23 cellular contexts compared by ENCODE assay signal in genomic region chr4:4872148-4872903, GRCh38. TPM values are rescaled to one million over a fixed set of nuclear protein-coding genes. Genes with fewer than 3 reads are reported as not detected.
DNase-seq lines count a peak whose midpoint lies in the region; ATAC-seq lines count a peak whose summit lies in the region.
"Had no signal": no experiment of that assay in that cellular context is flagged by ENCODE, and none has a peak within 500 bp of the region (broad histone marks: within the 10 kb centered on the region; RNA-seq: fewer than 3 reads in every experiment).

No MANE protein-coding gene starts in this region.

- peaks cover 76% of the 10 kb centered on the region for H3K27me3 Mint-ChIP-seq in activated naive CD8-positive, alpha-beta T cell treated with anti-CD3 and anti-CD28 coated beads, Interleukin-2, amount 10 ng/mL, durations not matched to agents 7 days and 5 days
- peaks cover 42% of the 10 kb centered on the region for H3K27me3 Mint-ChIP-seq in activated naive CD8-positive, alpha-beta T cell treated with anti-CD3 and anti-CD28 coated beads for 36 hours

- H3K9me3 Mint-ChIP-seq in activated naive CD8-positive, alpha-beta T cell treated with anti-CD3 and anti-CD28 coated beads, Interleukin-2, amount 10 ng/mL, durations not matched to agents 7 days and 5 days, result no peaks in the 10 kb centered on the region
- H3K9me3 Mint-ChIP-seq in activated naive CD8-positive, alpha-beta T cell treated with anti-CD3 and anti-CD28 coated beads for 36 hours, result no peaks in the 10 kb centered on the region
- H3K9me3 Mint-ChIP-seq: activated CD4-positive, alpha-beta memory T cell treated with anti-CD3 and anti-CD28 coated beads, Interleukin-2, amount 10 ng/mL, durations not matched to agents 7 days and 5 days; natural killer cell had no signal

- H3K36me3 Mint-ChIP-seq in activated naive CD8-positive, alpha-beta T cell treated with anti-CD3 and anti-CD28 coated beads, Interleukin-2, amount 10 ng/mL, durations not matched to agents 7 days and 5 days, result no peaks in the 10 kb centered on the region
- no peaks in the 10 kb centered on the region for H3K36me3 Mint-ChIP-seq in activated naive CD8-positive, alpha-beta T cell treated with anti-CD3 and anti-CD28 coated beads for 36 hours
- H3K36me3 Mint-ChIP-seq: memory B cell, natural killer cell had no signal

- H3K27ac Mint-ChIP-seq in activated naive CD8-positive, alpha-beta T cell treated with anti-CD3 and anti-CD28 coated beads, Interleukin-2, amount 10 ng/mL, durations not matched to agents 7 days and 5 days, result peak overlapping the region; percentile 35
- no peak overlapping the region for H3K27ac Mint-ChIP-seq in activated naive CD8-positive, alpha-beta T cell treated with anti-CD3 and anti-CD28 coated beads for 36 hours
- H3K27ac Mint-ChIP-seq: activated B cell treated with CpG ODN at 0.5 μM for 24 hours; activated CD4-positive, alpha-beta memory T cell treated with anti-CD3 and anti-CD28 coated beads, Interleukin-2, amount 10 ng/mL, durations not matched to agents 7 days and 5 days; memory B cell; natural killer cell had no signal

- POLR2A ChIA-PET in activated naive CD8-positive, alpha-beta T cell treated with anti-CD3 and anti-CD28 coated beads, Interleukin-2, amount 10 ng/mL, durations not matched to agents 7 days and 5 days (lab: Charles Lee), result no interaction called here

- intact Hi-C loops in head of caudate nucleus (cut with DNase I), result no loop called here

- no peak for ATAC-seq in activated naive CD8-positive, alpha-beta T cell treated with anti-CD3 and anti-CD28 coated beads, Interleukin-2, amount 10 ng/mL, durations not matched to agents 7 days and 5 days (ENCODE audit: low read depth)
- ATAC-seq in GM19467 (IDR thresholded peaks at IDR 0.05; ENCODE audit: unreplicated experiment), result no peak
- ATAC-seq: Right ventricle myocardium inferior had no signal

- H3K4me3 Mint-ChIP-seq in activated naive CD8-positive, alpha-beta T cell treated with anti-CD3 and anti-CD28 coated beads, Interleukin-2, amount 10 ng/mL, durations not matched to agents 7 days and 5 days, result no peak overlapping the region
- no peak overlapping the region for H3K4me3 Mint-ChIP-seq in activated naive CD8-positive, alpha-beta T cell treated with anti-CD3 and anti-CD28 coated beads for 36 hours
- H3K4me3 Mint-ChIP-seq: activated B cell treated with CpG ODN at 0.5 μM for 24 hours; activated CD4-positive, alpha-beta memory T cell treated with anti-CD3 and anti-CD28 coated beads, Interleukin-2, amount 10 ng/mL, durations not matched to agents 7 days and 5 days; memory B cell; natural killer cell had no signal

- DNase-seq in activated naive CD8-positive, alpha-beta T cell treated with anti-CD3 and anti-CD28 coated beads, Interleukin-2, amount 10 ng/mL, durations not matched to agents 7 days and 5 days, result no peak
- no peak for DNase-seq in activated naive CD8-positive, alpha-beta T cell treated with anti-CD3 and anti-CD28 coated beads for 36 hours
- DNase-seq in cerebellar cortex (ENCODE audit: low spot score) (peak; percentile 69), iPS-NIHi7 (ENCODE audit: extremely low spot score) (peak; percentile 80), UCSD-AML1 (lab: John Stamatoyannopoulos, UW; ENCODE audit: unreplicated experiment) (no peak), head of caudate nucleus (no peak)
- no peak for DNase-seq in activated CD8-positive, alpha-beta memory T cell treated with anti-CD3 and anti-CD28 coated beads, Interleukin-2, amount 50 U/mL, for 4 hours
- DNase-seq: activated B cell treated with CpG ODN at 0.5 μM for 24 hours; activated CD4-positive, alpha-beta memory T cell treated with anti-CD3 and anti-CD28 coated beads, Interleukin-2, amount 10 ng/mL, durations not matched to agents 7 days and 5 days; activated naive CD4-positive, alpha-beta T cell; activated T-cell treated with anti-CD3 and anti-CD28 coated beads, Interleukin-2, amount 50 U/mL, for 1 hour; aorta; hippocampal formation; KBM-7; MV-4-11; natural killer cell; NCI-H1930; NCI-H510A; stomach; T-helper 1 cell had no signal

- H3K4me1 Mint-ChIP-seq in activated naive CD8-positive, alpha-beta T cell treated with anti-CD3 and anti-CD28 coated beads, Interleukin-2, amount 10 ng/mL, durations not matched to agents 7 days and 5 days, result peaks cover 9% of the 10 kb centered on the region
- peaks cover 20% of the 10 kb centered on the region for H3K4me1 Mint-ChIP-seq in activated naive CD8-positive, alpha-beta T cell treated with anti-CD3 and anti-CD28 coated beads for 36 hours

RNA-seq across cellular contexts. Expression of gene MSX1, which starts 12.9 kb away (rescaled TPM):
- total RNA-seq in activated naive CD8-positive, alpha-beta T cell treated with anti-CD3 and anti-CD28 coated beads, Interleukin-2, amount 10 ng/mL, durations not matched to agents 7 days and 5 days, result not detected
- under 1 TPM; 0.10 to 0.14 TPM for total RNA-seq in activated naive CD8-positive, alpha-beta T cell treated with anti-CD3 and anti-CD28 coated beads for 36 hours
- total RNA-seq: activated B cell treated with CpG ODN at 0.5 μM for 24 hours; activated CD4-positive, alpha-beta memory T cell treated with anti-CD3 and anti-CD28 coated beads, Interleukin-2, amount 10 ng/mL, durations not matched to agents 7 days and 5 days; natural killer cell had no signal

Comparison
In these comparisons a context has a peak if more than half of its experiments do, and no peak if none do; other contexts are left out.
1. DNase-seq: peak in cerebellar cortex (single experiment) and iPS-NIHi7 (single experiment); none in activated naive CD8-positive, alpha-beta T cell treated with anti-CD3 and anti-CD28 coated beads, Interleukin-2, amount 10 ng/mL, durations not matched to agents 7 days and 5 days (single experiment), activated naive CD8-positive, alpha-beta T cell treated with anti-CD3 and anti-CD28 coated beads for 36 hours (single experiment), UCSD-AML1 (single experiment), activated CD8-positive, alpha-beta memory T cell treated with anti-CD3 and anti-CD28 coated beads, Interleukin-2, amount 50 U/mL, for 4 hours (single experiment) and head of caudate nucleus (0 of 42).